ENCODE assay signal across 18 cellular contexts in the genomic region with DNA sequence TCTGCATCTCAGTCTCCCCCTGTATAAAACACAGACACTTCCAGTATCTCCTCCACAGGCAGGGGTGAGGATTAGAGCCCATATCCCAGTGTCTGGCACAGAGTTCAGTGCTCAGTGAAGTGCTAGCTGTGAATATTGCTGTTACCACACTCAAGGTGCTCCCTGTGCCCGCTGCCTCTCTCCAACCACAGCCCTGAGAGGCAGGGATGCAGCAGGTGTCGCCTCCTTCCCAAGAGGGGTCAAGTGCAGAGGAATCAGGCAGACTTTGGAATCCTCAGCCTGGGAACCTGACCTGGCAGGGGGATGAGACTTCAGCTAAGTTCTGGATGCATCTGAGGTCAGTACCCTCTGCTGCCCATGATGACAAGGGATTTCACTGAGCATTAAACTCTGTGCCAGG.
A peak's percentile ranks its signal among the peaks of the same experiment; 100 is the strongest.
DNase-seq lines count a peak whose midpoint lies in the region; TF ChIP-seq lines count a peak whose summit lies in the region.
"Had no signal": no experiment of that assay in that cellular context is flagged by ENCODE, and none has a peak within 500 bp of the region (broad histone marks: within the 10 kb centered on the region; RNA-seq: fewer than 3 reads in every experiment).

No MANE protein-coding gene starts in this region.

- peak; percentile 18 for DNase-seq in H9
- peak; percentile 46 for DNase-seq in coronary artery (ENCODE audit: low spot score)
- DNase-seq in mesenteric fat pad (ENCODE audit: low spot score), result peak; percentile 72
- DNase-seq in ureter (ENCODE audit: low spot score), result peak; percentile 26
- DNase-seq in effector CD4-positive, alpha-beta T cell, result no peak
- no peak for DNase-seq in dorsolateral prefrontal cortex
- DNase-seq: Caco-2; CD4-positive, CD25-positive, alpha-beta regulatory T cell; CD8-positive, alpha-beta T cell; DMS79; EL; GDM1; GM23248; H7 had no signal

- H2BK20ac ChIP-seq in H9 (ENCODE audit: low read depth, low read length, poor library complexity, severe bottlenecking), result no peak overlapping the region

- no peak overlapping the region; a peak in 1 of 7 replicates for H3K27ac Mint-ChIP-seq in H9
- H3K27ac Mint-ChIP-seq: B cell; CD4-positive, CD25-positive, alpha-beta regulatory T cell; CD8-positive, alpha-beta T cell had no signal

- no peak overlapping the region for H2BK15ac ChIP-seq in H9 (ENCODE audit: low read depth, low read length)

- peaks cover 3 to 10% of the 10 kb centered on the region in 2 experiments for H3K4me1 Mint-ChIP-seq in H9
- H3K4me1 Mint-ChIP-seq: B cell; CD4-positive, CD25-positive, alpha-beta regulatory T cell had no signal

- intact Hi-C loops in dorsolateral prefrontal cortex (cut with DNase I), result no loop called here

- H3K27me3 ChIP-seq in H9 (ENCODE audit: insufficient read depth, low read length) (no peaks in the 10 kb centered on the region), dorsolateral prefrontal cortex (peaks cover 0 to 16% (median 0%) of the 10 kb centered on the region in 45 donors)
- H3K27me3 ChIP-seq: BLaER1 had no signal

- peaks cover 3% of the 10 kb centered on the region for H3K27me3 Mint-ChIP-seq in H9 (ENCODE audit: low read depth)
- H3K27me3 Mint-ChIP-seq: B cell; CD4-positive, CD25-positive, alpha-beta regulatory T cell had no signal

- H4K5ac ChIP-seq in H9 (ENCODE audit: insufficient read length, low read depth, low read length), result no peak overlapping the region

- no peak overlapping the region for H3K23ac ChIP-seq in H9 (ENCODE audit: insufficient read length, low read depth, low read length)

- H3T11ph ChIP-seq in H9 (ENCODE audit: low read length), result no peak overlapping the region

- H3K9ac ChIP-seq in H9 (ENCODE audit: extremely low read depth, insufficient read length, low read length), result no peak overlapping the region
- H3K9ac ChIP-seq: BLaER1, GM23248 had no signal

- H2AK5ac ChIP-seq in H9 (ENCODE audit: insufficient read length, low read length), result no peak overlapping the region

- H2BK12ac ChIP-seq in H9 (ENCODE audit: insufficient read length, low read depth, low read length), result no peak overlapping the region

- H4K91ac ChIP-seq in H9 (ENCODE audit: insufficient read length, low read depth, low read length), result no peak overlapping the region

- H3K9me3 ChIP-seq in H9 (ENCODE audit: control insufficient read depth, low read depth, low read length), result no peaks in the 10 kb centered on the region
- H3K9me3 ChIP-seq: BLaER1, Caco-2 had no signal

- H3K4me2 ChIP-seq in H9 (ENCODE audit: insufficient read depth, insufficient read length, low read length), result no peak overlapping the region
- H3K4me2 ChIP-seq: BLaER1 had no signal

- H2AFZ ChIP-seq in H9 (ENCODE audit: low read length), result no peak overlapping the region
- H2AFZ ChIP-seq: GM23248 had no signal

- H3K4me3 Mint-ChIP-seq in H9, result no peak overlapping the region
- H3K4me3 Mint-ChIP-seq: B cell; CD4-positive, CD25-positive, alpha-beta regulatory T cell; CD8-positive, alpha-beta T cell had no signal

- no peak overlapping the region for H3K4ac ChIP-seq in H9 (ENCODE audit: low read depth, low read length)

- no peak overlapping the region for H2BK120ac ChIP-seq in H9 (ENCODE audit: low read depth, low read length, poor library complexity, severe bottlenecking)

- H3K4me3 ChIP-seq in coronary artery (no peak overlapping the region), dorsolateral prefrontal cortex (no peak overlapping the region)
- H3K4me3 ChIP-seq: BLaER1, GM12878, GM23248 had no signal

- no peak overlapping the region for H3K18ac ChIP-seq in H9 (ENCODE audit: insufficient read length, low read depth, low read length)

- peaks cover 2 to 4% (median 3%) of the 10 kb centered on the region in 3 experiments; a peak in 5 of 7 replicates for H3K36me3 Mint-ChIP-seq in H9 (ENCODE audit: insufficient read depth in 1 of 3, low read depth in 3 of 3)
- H3K36me3 Mint-ChIP-seq: CD4-positive, CD25-positive, alpha-beta regulatory T cell; CD8-positive, alpha-beta T cell had no signal

- H3K27ac ChIP-seq in H9 (ENCODE audit: insufficient read length, low read depth, low read length) (no peak overlapping the region), coronary artery (no peak overlapping the region), dorsolateral prefrontal cortex (no peak overlapping the region)
- H3K27ac ChIP-seq: BLaER1, C4-2B, GM23248 had no signal

- no peaks in the 10 kb centered on the region for H4K20me1 ChIP-seq in H9 (ENCODE audit: control insufficient read depth, insufficient read depth, insufficient read length)
- H4K20me1 ChIP-seq: BLaER1 had no signal

- H3K79me1 ChIP-seq in H9 (ENCODE audit: insufficient read depth, low read depth, low read length, poor library complexity, severe bottlenecking), result no peaks in the 10 kb centered on the region

- no peak overlapping the region for H4K8ac ChIP-seq in H9 (replicated peaks; ENCODE audit: insufficient read length, low read depth, low read length)

- TF ChIP-seq CTCF in H9 (conservative IDR thresholded peaks at IDR 0.05) (no peak), coronary artery (IDR thresholded peaks at IDR 0.05) (no peak), dorsolateral prefrontal cortex (IDR thresholded peaks at IDR 0.05 in 54 of 56, conservative IDR thresholded peaks at IDR 0.05 in 2 of 56; ENCODE audit: low read depth in 1 of 56, partially characterized antibody in 56 of 56) (no peak)

- peaks cover 0 to 2% of the 10 kb centered on the region in 2 experiments; a peak in 3 of 5 replicates for H3K9me3 Mint-ChIP-seq in H9
- H3K9me3 Mint-ChIP-seq: CD8-positive, alpha-beta T cell had no signal

- H3K79me2 ChIP-seq in H9 (ENCODE audit: insufficient read depth, low read length), result no peaks in the 10 kb centered on the region

- H2BK5ac ChIP-seq in H9 (ENCODE audit: insufficient read length, low read length), result no peak overlapping the region

- no peaks in the 10 kb centered on the region for H3K23me2 ChIP-seq in H9 (ENCODE audit: insufficient read length, low read depth, low read length, poor library complexity, severe bottlenecking)

- WGBS in H9 (ENCODE audit: extremely low coverage, insufficient read length, low lambda C conversion rate), result no CpG with 5 or more reads among the region's 2 CpGs

- no peak overlapping the region for H3K56ac ChIP-seq in H9 (ENCODE audit: insufficient read length, low read depth, low read length)

- H3K14ac ChIP-seq in H9 (ENCODE audit: insufficient read depth, low read length), result no peak overlapping the region

- no peaks in the 10 kb centered on the region for H3K4me1 ChIP-seq in H9 (ENCODE audit: insufficient read depth, low read length)
- H3K4me1 ChIP-seq: BLaER1 had no signal

Comparison
In these comparisons a context has a peak if more than half of its experiments do, and no peak if none do; other contexts are left out.
1. DNase-seq: peak in H9 (single experiment), coronary artery (single experiment), mesenteric fat pad (single experiment) and ureter (single experiment); none in effector CD4-positive, alpha-beta T cell (single experiment) and dorsolateral prefrontal cortex (0 of 10).